20 cellular contexts compared by ENCODE assay signal in genomic region chr1:111568160-111568559, GRCh38.
"Had no signal": no experiment of that assay in that cellular context is flagged by ENCODE, and none has a peak within 500 bp of the region (broad histone marks: within the 10 kb centered on the region; RNA-seq: fewer than 3 reads in every experiment).

No MANE protein-coding gene starts in this region.

- ATAC-seq: gastrocnemius medialis, heart right ventricle, left cardiac atrium, left lung, left ventricle myocardium superior, lower lobe of right lung, mucosa of descending colon had no signal

- H3K36me3 ChIP-seq: esophagus squamous epithelium, gastrocnemius medialis, heart right ventricle, left lung, lower lobe of right lung had no signal

- H3K4me1 ChIP-seq: gastrocnemius medialis had no signal

- H3K36me3 Mint-ChIP-seq: mesothelial cell of epicardium had no signal

- H3K4me3 Mint-ChIP-seq: mesothelial cell of epicardium had no signal

- H3K9me3 Mint-ChIP-seq: mesothelial cell of epicardium had no signal

- H3K4me3 ChIP-seq: coronary artery, dorsolateral prefrontal cortex, esophagus squamous epithelium, gastrocnemius medialis, heart right ventricle, left lung, lower lobe of right lung, mucosa of descending colon had no signal

- H3K27me3 ChIP-seq: dorsolateral prefrontal cortex, esophagus squamous epithelium, gastrocnemius medialis, heart right ventricle, left lung had no signal

- DNase-seq: dermis blood vessel endothelial cell; dorsolateral prefrontal cortex; effector CD4-positive, alpha-beta T cell; effector memory CD4-positive, alpha-beta T cell; esophagus squamous epithelium; foreskin fibroblast; foreskin melanocyte; gastrocnemius medialis; glutamatergic neuron; head of caudate nucleus; heart right ventricle; hippocampal formation; left cardiac atrium; left lung; left ventricle myocardium superior; lower lobe of right lung; mesenchymal stem cell; mucosa of descending colon had no signal

- H3K9me3 ChIP-seq: esophagus squamous epithelium, gastrocnemius medialis, heart right ventricle, left lung, lower lobe of right lung, mucosa of descending colon had no signal

- H3K27ac Mint-ChIP-seq: mesothelial cell of epicardium had no signal

- H3K27ac ChIP-seq: coronary artery, esophagus squamous epithelium, gastrocnemius medialis, heart right ventricle, left lung, lower lobe of right lung had no signal
